ENCODE assay signal across 1 cellular context in genomic region chr7:21370283-21370982, GRCh38.
TF ChIP-seq lines count a peak whose summit lies in the region.

No MANE protein-coding gene starts in this region.

TF ChIP-seq in endothelial cell of umbilical vein, 7 proteins besides CTCF, POLR2A, EP300 and RAD21 (continued from another document):
- TF ChIP-seq FOS (IDR thresholded peaks at IDR 0.05; ENCODE audit: borderline replicate concordance, insufficient read depth, low read length) (no peak), EZH2 (IDR thresholded peaks at IDR 0.05; ENCODE audit: borderline replicate concordance, low read depth, low read length, severe bottlenecking) (no peak), MAX (IDR thresholded peaks at IDR 0.05; ENCODE audit: insufficient read depth, insufficient read length) (no peak)
